8 cellular contexts compared by ENCODE assay signal in the genomic region with DNA sequence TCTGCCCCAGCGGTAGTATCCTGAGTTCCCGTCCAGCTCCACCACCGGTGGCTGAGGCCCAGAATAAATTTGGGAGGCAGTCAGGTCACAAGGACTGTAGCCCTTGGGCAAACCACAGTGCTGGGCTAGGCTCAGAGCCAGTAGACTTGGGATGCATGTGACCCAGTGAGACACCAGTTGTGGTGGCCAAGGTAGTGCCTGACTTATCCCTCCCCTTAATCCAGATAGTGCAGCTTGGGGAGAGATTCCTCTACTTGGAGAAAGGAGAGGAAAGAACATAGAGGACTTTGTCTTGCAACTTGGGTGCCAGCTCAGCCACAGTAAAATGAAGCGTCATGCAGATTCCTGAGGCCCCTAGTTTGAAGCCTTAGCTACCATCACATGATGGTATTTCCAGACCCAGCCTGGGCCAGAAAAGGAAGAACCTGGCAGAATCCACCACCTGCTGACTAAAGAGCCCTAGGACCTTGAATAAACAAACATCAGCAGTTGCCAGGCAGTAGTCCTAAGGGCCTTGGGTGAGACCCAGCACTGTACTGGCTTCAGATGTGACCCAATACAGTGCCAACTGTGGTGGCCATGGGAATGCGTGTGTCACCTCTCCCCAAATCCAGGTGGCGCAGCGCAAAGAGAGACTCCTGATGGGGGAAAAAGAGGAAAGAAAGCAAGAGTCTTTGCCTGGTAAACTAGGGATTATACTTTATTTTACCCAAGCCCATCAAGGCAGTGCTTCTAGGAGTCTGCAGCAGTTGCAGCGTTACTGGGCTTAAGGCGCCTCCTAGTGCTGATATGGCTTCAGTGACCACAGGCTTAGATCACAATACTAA. TPM values are rescaled to one million over a fixed set of nuclear protein-coding genes. Genes with fewer than 3 reads are reported as not detected.
A peak's percentile ranks its signal among the peaks of the same experiment; 100 is the strongest.
DNase-seq lines count a peak whose midpoint lies in the region; ATAC-seq, FAIRE-seq and TF ChIP-seq lines count a peak whose summit lies in the region.

No MANE protein-coding gene starts in this region.

- H3K4me3 Mint-ChIP-seq in activated CD8-positive, alpha-beta T cell treated with anti-CD3 and anti-CD28 coated beads for 36 hours, result no peak overlapping the region
- H3K4me3 Mint-ChIP-seq in endodermal cell (no peak overlapping the region), mesothelial cell of epicardium (no peak overlapping the region)

- H3K4me1 ChIP-seq in BE2C, result no peaks in the 10 kb centered on the region
- peaks cover 5% of the 10 kb centered on the region for H3K4me1 ChIP-seq in endodermal cell (ENCODE audit: control insufficient read depth, insufficient read depth, low read length)

- H3K36me3 Mint-ChIP-seq in activated CD8-positive, alpha-beta T cell treated with anti-CD3 and anti-CD28 coated beads for 36 hours (ENCODE audit: low read depth), result no peaks in the 10 kb centered on the region
- H3K36me3 Mint-ChIP-seq in endodermal cell (ENCODE audit: low read depth), result no peaks in the 10 kb centered on the region
- H3K36me3 Mint-ChIP-seq in mesothelial cell of epicardium, result no peaks in the 10 kb centered on the region

- CTCF ChIA-PET in activated CD8-positive, alpha-beta T cell treated with anti-CD3 and anti-CD28 coated beads for 36 hours (lab: Charles Lee), result interaction anchor here (0.6 to 5.0 kb wide), 22 partner anchors 10 to 536 kb away, joined by 3 to 34 read pairs (median 3); a partner anchor contains a TSS

- intact Hi-C loops in activated CD8-positive, alpha-beta T cell treated with anti-CD3 and anti-CD28 coated beads for 36 hours (cut with micrococcal nuclease), result loop anchor here (5.0 kb wide), 1 partner anchor 531 kb away; no protein-coding TSS in a partner anchor

- DNase-seq in BE2C (peak; percentile 70), GM19239 (ENCODE audit: insufficient read length, low spot score) (peak; percentile 9), NCI-H82 (lab: John Stamatoyannopoulos, UW) (peak; percentile 83), endodermal cell (peak; percentile 90), mesothelial cell of epicardium (ENCODE audit: low spot score in 2 of 2, unreplicated experiment in 2 of 2) (peak in 1 of 2 experiments; percentile 73)
- DNase-seq in activated CD8-positive, alpha-beta T cell treated with anti-CD3 and anti-CD28 coated beads for 36 hours, result peak; percentile 83
- DNase-seq in stimulated activated CD8-positive, alpha-beta memory T cell treated with anti-CD3 and anti-CD28 coated beads, Interleukin-4, amount 100 ng/mL, for 24 hours (ENCODE audit: low read depth), result peak; percentile 31

- H3K27ac Mint-ChIP-seq in activated CD8-positive, alpha-beta T cell treated with anti-CD3 and anti-CD28 coated beads for 36 hours, result no peak overlapping the region
- H3K27ac Mint-ChIP-seq in endodermal cell (no peak overlapping the region), mesothelial cell of epicardium (peak overlapping the region; percentile 67)

- H3K4me3 ChIP-seq in BE2C (ENCODE audit: low read depth, low read length) (no peak overlapping the region), endodermal cell (ENCODE audit: low read length) (no peak overlapping the region)

- H3K9me3 ChIP-seq in BE2C (no peaks in the 10 kb centered on the region), endodermal cell (ENCODE audit: control insufficient read depth, low read length) (peaks cover 7% of the 10 kb centered on the region)

- FAIRE-seq in GM19239 (lab: Jason Lieb, UNC), result no peak

- POLR2A ChIA-PET in activated CD8-positive, alpha-beta T cell treated with anti-CD3 and anti-CD28 coated beads for 36 hours (lab: Charles Lee), result no interaction called here

- H3K9me3 Mint-ChIP-seq in activated CD8-positive, alpha-beta T cell treated with anti-CD3 and anti-CD28 coated beads for 36 hours, result no peaks in the 10 kb centered on the region
- H3K9me3 Mint-ChIP-seq in endodermal cell (peaks cover 3% of the 10 kb centered on the region), mesothelial cell of epicardium (peaks cover 3% of the 10 kb centered on the region)

- 61 to 100% methylated on average over 4 to 9 of the region's 9 CpGs for WGBS in endodermal cell (ENCODE audit: insufficient coverage in 1 of 2, insufficient read length in 1 of 2), 2 experiments

- peak; percentile 85 for ATAC-seq in HG03457 (IDR thresholded peaks at IDR 0.05; ENCODE audit: unreplicated experiment)
- peak; percentile 93 for ATAC-seq in activated CD8-positive, alpha-beta T cell treated with anti-CD3 and anti-CD28 coated beads for 36 hours

- no peak overlapping the region for H3K9ac ChIP-seq in endodermal cell (ENCODE audit: extremely low read depth, low read length, poor library complexity, severe bottlenecking)

- H3K27me3 ChIP-seq in BE2C, result no peaks in the 10 kb centered on the region; the same call in 1 of the 2 replicates
- H3K27me3 ChIP-seq in endodermal cell (ENCODE audit: control insufficient read depth, insufficient read depth, low read length, poor library complexity, severe bottlenecking), result no peaks in the 10 kb centered on the region

- H3K36me3 ChIP-seq in BE2C (no peaks in the 10 kb centered on the region), endodermal cell (ENCODE audit: control insufficient read depth, insufficient read depth, low read length) (no peaks in the 10 kb centered on the region)

- no peaks in the 10 kb centered on the region for H3K27me3 Mint-ChIP-seq in activated CD8-positive, alpha-beta T cell treated with anti-CD3 and anti-CD28 coated beads for 36 hours
- H3K27me3 Mint-ChIP-seq in endodermal cell (ENCODE audit: insufficient read depth) (no peaks in the 10 kb centered on the region), mesothelial cell of epicardium (ENCODE audit: low read depth) (no peaks in the 10 kb centered on the region)

- TF ChIP-seq CTCF in BE2C (IDR thresholded peaks at IDR 0.05; ENCODE audit: low read depth, low read length) (peak; percentile 84), endodermal cell (conservative IDR thresholded peaks at IDR 0.05) (peak; percentile 94), mesothelial cell of epicardium (IDR thresholded peaks at IDR 0.05; ENCODE audit: unreplicated experiment) (peak; percentile 54)
- TF ChIP-seq CTCF in activated CD8-positive, alpha-beta T cell treated with anti-CD3 and anti-CD28 coated beads for 36 hours (IDR thresholded peaks at IDR 0.05), result peak; percentile 74

- no peaks in the 10 kb centered on the region for H3K4me1 Mint-ChIP-seq in activated CD8-positive, alpha-beta T cell treated with anti-CD3 and anti-CD28 coated beads for 36 hours (ENCODE audit: low read depth)
- H3K4me1 Mint-ChIP-seq in endodermal cell (peaks cover 24% of the 10 kb centered on the region), mesothelial cell of epicardium (peaks cover 22% of the 10 kb centered on the region)

- no peak overlapping the region for H3K27ac ChIP-seq in endodermal cell (ENCODE audit: low read depth, low read length)

RNA-seq across cellular contexts. Expression of a gene that starts 17.0 kb away (rescaled TPM):
- 50.1 TPM for polyA plus RNA-seq in BE2C (2012; ENCODE audit: insufficient read depth, insufficient read length, low read depth)
- 10 to 100 TPM; 45.4 to 46.3 TPM for total RNA-seq in activated CD8-positive, alpha-beta T cell treated with anti-CD3 and anti-CD28 coated beads for 36 hours
- 10 to 100 TPM; 31.1 to 32.7 TPM for total RNA-seq in endodermal cell
- 30.5 TPM for polyA plus RNA-seq in endodermal cell (2013, experiment 1 of 2)
- polyA plus RNA-seq in endodermal cell (2013, experiment 2 of 2), result 27.7 TPM
- 31.2 to 38.5 TPM (median 37.8 TPM) in 3 replicates for total RNA-seq in mesothelial cell of epicardium

RNA-seq across cellular contexts. Expression of a gene that starts 54.3 kb away (rescaled TPM):
- not detected for polyA plus RNA-seq in BE2C (2012; ENCODE audit: insufficient read depth, insufficient read length, low read depth)
- total RNA-seq in activated CD8-positive, alpha-beta T cell treated with anti-CD3 and anti-CD28 coated beads for 36 hours, result 1 to 10 TPM; 2.9 to 4.1 TPM
- total RNA-seq in endodermal cell (1 to 10 TPM; 4.8 to 6.4 TPM), mesothelial cell of epicardium (27.2 to 30.5 TPM (median 28.2 TPM) in 3 replicates)
- 0.78 TPM for polyA plus RNA-seq in endodermal cell (2013, experiment 1 of 2)
- 0.99 TPM for polyA plus RNA-seq in endodermal cell (2013, experiment 2 of 2)
